In genomic region chrY:13127476-13127875, GRCh38 we compare ENCODE assay signal across 25 cellular contexts.
A peak's percentile ranks its signal among the peaks of the same experiment; 100 is the strongest.
DNase-seq lines count a peak whose midpoint lies in the region; ATAC-seq and TF ChIP-seq lines count a peak whose summit lies in the region.
"Had no signal": no experiment of that assay in that cellular context is flagged by ENCODE, and none has a peak within 500 bp of the region (broad histone marks: within the 10 kb centered on the region; RNA-seq: fewer than 3 reads in every experiment).

No MANE protein-coding gene starts in this region.

- H3K4me1 ChIP-seq in CD8-positive, alpha-beta T cell (ENCODE audit: insufficient read depth, low read length): no peaks in the 10 kb centered on the region
- H3K4me1 ChIP-seq: BE2C, Peyer's patch, upper lobe of left lung had no signal

- H3K27me3 Mint-ChIP-seq in memory B cell: peaks cover 4% of the 10 kb centered on the region
- peaks cover 1 to 18% (median 3%) of the 10 kb centered on the region in 5 donors for H3K27me3 Mint-ChIP-seq in naive thymus-derived CD8-positive, alpha-beta T cell
- peaks cover 4% of the 10 kb centered on the region for H3K27me3 Mint-ChIP-seq in CD8-positive, alpha-beta T cell (ENCODE audit: low read depth)
- H3K27me3 Mint-ChIP-seq: activated CD4-positive, alpha-beta memory T cell treated with anti-CD3 and anti-CD28 coated beads for 36 hours had no signal

- peaks cover 2% of the 10 kb centered on the region for H3K4me1 Mint-ChIP-seq in memory B cell
- H3K4me1 Mint-ChIP-seq in naive thymus-derived CD8-positive, alpha-beta T cell: no peaks in the 10 kb centered on the region
- no peaks in the 10 kb centered on the region for H3K4me1 Mint-ChIP-seq in CD8-positive, alpha-beta T cell (ENCODE audit: low read depth)
- H3K4me1 Mint-ChIP-seq: activated naive CD4-positive, alpha-beta T cell treated with anti-CD3 and anti-CD28 coated beads, Interleukin-2, amount 50 U/mL, for 24 hours; endodermal cell; mesothelial cell of epicardium; nephron progenitor cell had no signal

- no peaks in the 10 kb centered on the region for H3K36me3 Mint-ChIP-seq in memory B cell
- H3K36me3 Mint-ChIP-seq in naive thymus-derived CD8-positive, alpha-beta T cell: no peaks in the 10 kb centered on the region
- no peaks in the 10 kb centered on the region for H3K36me3 Mint-ChIP-seq in CD8-positive, alpha-beta T cell
- H3K36me3 Mint-ChIP-seq: activated CD4-positive, alpha-beta memory T cell treated with anti-CD3 and anti-CD28 coated beads for 36 hours; activated naive CD4-positive, alpha-beta T cell treated with anti-CD3 and anti-CD28 coated beads, Interleukin-2, amount 50 U/mL, for 24 hours; mesothelial cell of epicardium had no signal

- no peaks in the 10 kb centered on the region for H3K9me3 Mint-ChIP-seq in memory B cell
- H3K9me3 Mint-ChIP-seq in naive thymus-derived CD8-positive, alpha-beta T cell: no peaks in the 10 kb centered on the region
- H3K9me3 Mint-ChIP-seq in CD8-positive, alpha-beta T cell: no peaks in the 10 kb centered on the region
- H3K9me3 Mint-ChIP-seq: activated CD4-positive, alpha-beta memory T cell treated with anti-CD3 and anti-CD28 coated beads for 36 hours; activated naive CD4-positive, alpha-beta T cell treated with anti-CD3 and anti-CD28 coated beads, Interleukin-2, amount 50 U/mL, for 24 hours; endodermal cell; mesothelial cell of epicardium; nephron progenitor cell had no signal

- POLR2A ChIA-PET in naive thymus-derived CD8-positive, alpha-beta T cell (lab: Charles Lee): no interaction called here
- POLR2A ChIA-PET in CD8-positive, alpha-beta T cell (lab: Charles Lee): no interaction called here

- ATAC-seq in HG02610 (IDR thresholded peaks at IDR 0.05; ENCODE audit: unreplicated experiment) (peak; percentile 83), HG03175 (IDR thresholded peaks at IDR 0.05; ENCODE audit: unreplicated experiment) (peak; percentile 81), memory B cell (ENCODE audit: low read depth) (peak; percentile 51)
- ATAC-seq in naive thymus-derived CD8-positive, alpha-beta T cell: no peak
- ATAC-seq in CD8-positive, alpha-beta T cell: no peak
- ATAC-seq: left colon had no signal

- H3K27ac Mint-ChIP-seq in memory B cell: no peak overlapping the region
- H3K27ac Mint-ChIP-seq in naive thymus-derived CD8-positive, alpha-beta T cell: no peak overlapping the region
- no peak overlapping the region for H3K27ac Mint-ChIP-seq in CD8-positive, alpha-beta T cell
- H3K27ac Mint-ChIP-seq: activated CD4-positive, alpha-beta memory T cell treated with anti-CD3 and anti-CD28 coated beads for 36 hours; activated naive CD4-positive, alpha-beta T cell treated with anti-CD3 and anti-CD28 coated beads, Interleukin-2, amount 50 U/mL, for 24 hours; endodermal cell; mesothelial cell of epicardium; nephron progenitor cell had no signal

- H3K27me3 ChIP-seq in CD8-positive, alpha-beta T cell (ENCODE audit: insufficient read depth, low read length): no peaks in the 10 kb centered on the region
- H3K27me3 ChIP-seq: BE2C, Peyer's patch, upper lobe of left lung had no signal

- H3K36me3 ChIP-seq in CD8-positive, alpha-beta T cell (ENCODE audit: insufficient read depth, low read length): no peaks in the 10 kb centered on the region
- H3K36me3 ChIP-seq: BE2C, Peyer's patch, upper lobe of left lung had no signal

- H3K9me3 ChIP-seq in CD8-positive, alpha-beta T cell (ENCODE audit: low read length): no peaks in the 10 kb centered on the region
- H3K9me3 ChIP-seq: BE2C, Peyer's patch, upper lobe of left lung had no signal

- H3K4me3 ChIP-seq in CD8-positive, alpha-beta T cell (ENCODE audit: low read depth, low read length): no peak overlapping the region
- H3K4me3 ChIP-seq: Peyer's patch, upper lobe of left lung had no signal

- TF ChIP-seq CTCF in CD8-positive, alpha-beta T cell (IDR thresholded peaks at IDR 0.05): no peak

- intact Hi-C loops in CD8-positive, alpha-beta T cell (cut with DNase I, micrococcal nuclease): no loop called here

- peak; percentile 20 for DNase-seq in NK-92 treated with Interleukin-12 subunit alpha and Interleukin-12 subunit beta, amount 100 ng/mL, for 24 hours (lab: John Stamatoyannopoulos, UW)
- no peak for DNase-seq in NK-92 (lab: John Stamatoyannopoulos, UW; ENCODE audit: unreplicated experiment)
- no peak for DNase-seq in memory B cell (ENCODE audit: low spot score in 2 of 2)
- no peak for DNase-seq in naive thymus-derived CD8-positive, alpha-beta T cell
- no peak for DNase-seq in activated CD4-positive, alpha-beta T cell treated with anti-CD3 and anti-CD28 coated beads for 48 hours
- no peak for DNase-seq in CD8-positive, alpha-beta T cell
- DNase-seq: activated T-cell treated with anti-CD3 and anti-CD28 coated beads, Interleukin-2, amount 50 U/mL, for 1 hour; BE2C; Calu3; endodermal cell; GOT3; left colon; MM.1S; NCI-H1694; nephron progenitor cell; Peyer's patch; posterior cingulate gyrus; stimulated activated CD4-positive, alpha-beta T cell treated with anti-CD3 and anti-CD28 coated beads, Interleukin-2, amount 100 ng/mL, for 24 hours; upper lobe of left lung had no signal

- H3K27ac ChIP-seq in CD8-positive, alpha-beta T cell (ENCODE audit: low read depth, low read length): no peak overlapping the region
- H3K27ac ChIP-seq: 22Rv1, Peyer's patch, upper lobe of left lung had no signal

- CTCF ChIA-PET in CD8-positive, alpha-beta T cell (lab: Charles Lee): no interaction called here

- H3K4me3 Mint-ChIP-seq in memory B cell: no peak overlapping the region
- H3K4me3 Mint-ChIP-seq in naive thymus-derived CD8-positive, alpha-beta T cell: no peak overlapping the region
- no peak overlapping the region for H3K4me3 Mint-ChIP-seq in CD8-positive, alpha-beta T cell
- H3K4me3 Mint-ChIP-seq: activated CD4-positive, alpha-beta memory T cell treated with anti-CD3 and anti-CD28 coated beads for 36 hours; activated naive CD4-positive, alpha-beta T cell treated with anti-CD3 and anti-CD28 coated beads, Interleukin-2, amount 50 U/mL, for 24 hours; endodermal cell; mesothelial cell of epicardium; nephron progenitor cell had no signal

Comparison
In these comparisons a context has a peak if more than half of its experiments do, and no peak if none do; other contexts are left out.
1. ATAC-seq: peak in HG02610 (single experiment), HG03175 (single experiment) and memory B cell (single experiment); none in naive thymus-derived CD8-positive, alpha-beta T cell (0 of 2) and CD8-positive, alpha-beta T cell (single experiment).